Comparison of ENCODE assay signal across 8 cellular contexts in genomic region chr19:53511933-53512374, GRCh38. TPM values are rescaled to one million over a fixed set of nuclear protein-coding genes. Genes with fewer than 3 reads are reported as not detected.
DNase-seq lines count a peak whose midpoint lies in the region; ATAC-seq and TF ChIP-seq lines count a peak whose summit lies in the region.

No MANE protein-coding gene starts in this region.

- H3K9me3 ChIP-seq in NT2/D1 (ENCODE audit: insufficient read depth, low read length): no peaks in the 10 kb centered on the region

- H3K4me1 ChIP-seq in NT2/D1 (ENCODE audit: insufficient read depth, insufficient read length) (no peaks in the 10 kb centered on the region), foreskin keratinocyte (no peaks in the 10 kb centered on the region)

- no peak overlapping the region for H3K27ac Mint-ChIP-seq in activated T-helper 17 cell treated with anti-CD3 and anti-CD28 coated beads, Interleukin-2, amount 50 U/mL, for 72 hours
- no peak overlapping the region for H3K27ac Mint-ChIP-seq in osteocyte (ENCODE audit: unreplicated experiment)

- H3K4me3 Mint-ChIP-seq in activated T-helper 17 cell treated with anti-CD3 and anti-CD28 coated beads, Interleukin-2, amount 50 U/mL, for 72 hours: no peak overlapping the region
- H3K4me3 Mint-ChIP-seq in osteocyte (ENCODE audit: unreplicated experiment): no peak overlapping the region

- H3K9me3 Mint-ChIP-seq in activated T-helper 17 cell treated with anti-CD3 and anti-CD28 coated beads, Interleukin-2, amount 50 U/mL, for 72 hours: no peaks in the 10 kb centered on the region
- H3K9me3 Mint-ChIP-seq in osteocyte (ENCODE audit: unreplicated experiment): peaks cover 15% of the 10 kb centered on the region

- TF ChIP-seq CTCF in foreskin keratinocyte (conservative IDR thresholded peaks at IDR 0.05) (peak; percentile 47), osteocyte (IDR thresholded peaks at IDR 0.05) (peak; percentile 33)

- H3K36me3 Mint-ChIP-seq in activated T-helper 17 cell treated with anti-CD3 and anti-CD28 coated beads, Interleukin-2, amount 50 U/mL, for 72 hours (ENCODE audit: low read depth): no peaks in the 10 kb centered on the region
- H3K36me3 Mint-ChIP-seq in osteocyte (ENCODE audit: unreplicated experiment): no peaks in the 10 kb centered on the region

- H3K9ac ChIP-seq in NT2/D1 (ENCODE audit: insufficient read length, low read depth): no peak overlapping the region

- peak; percentile 78 for ATAC-seq in activated T-helper 17 cell treated with anti-CD3 and anti-CD28 coated beads, Interleukin-2, amount 50 U/mL, for 72 hours (replicated peaks)
- ATAC-seq in foreskin keratinocyte: peak; percentile 25
- no peak for ATAC-seq in GM19467 (IDR thresholded peaks at IDR 0.05; ENCODE audit: unreplicated experiment)
- ATAC-seq in HG02642 (IDR thresholded peaks at IDR 0.05; ENCODE audit: poor library complexity, unreplicated experiment): no peak

- DNase-seq in NCI-H1436 (lab: John Stamatoyannopoulos, UW): peak; percentile 18
- DNase-seq in NCI-H1436 treated with DMSO at 0.1 percent for 48 hours (lab: John Stamatoyannopoulos, UW): no peak
- peak; percentile 63 for DNase-seq in NT2/D1 (ENCODE audit: low read depth, low spot score)
- peak; percentile 20 to 52 for DNase-seq in foreskin keratinocyte
- no peak for DNase-seq in osteocyte (ENCODE audit: extremely low spot score, unreplicated experiment)

- no peaks in the 10 kb centered on the region for H3K4me1 Mint-ChIP-seq in activated T-helper 17 cell treated with anti-CD3 and anti-CD28 coated beads, Interleukin-2, amount 50 U/mL, for 72 hours
- no peaks in the 10 kb centered on the region for H3K4me1 Mint-ChIP-seq in osteocyte (ENCODE audit: unreplicated experiment)

- H3K36me3 ChIP-seq in NT2/D1 (ENCODE audit: insufficient read depth, insufficient read length, low read length): no peaks in the 10 kb centered on the region

- no peaks in the 10 kb centered on the region for H3K27me3 Mint-ChIP-seq in activated T-helper 17 cell treated with anti-CD3 and anti-CD28 coated beads, Interleukin-2, amount 50 U/mL, for 72 hours
- no peaks in the 10 kb centered on the region for H3K27me3 Mint-ChIP-seq in osteocyte (ENCODE audit: unreplicated experiment)

- no peak overlapping the region for H3K4me3 ChIP-seq in NT2/D1 (ENCODE audit: insufficient read length, low read depth)

- H3K27me3 ChIP-seq in NT2/D1 (ENCODE audit: insufficient read depth, insufficient read length): no peaks in the 10 kb centered on the region
- H3K27me3 ChIP-seq in foreskin keratinocyte: no peaks in the 10 kb centered on the region

- no peak overlapping the region for H3K27ac ChIP-seq in foreskin keratinocyte

RNA-seq across cellular contexts. Expression of gene ZNF331, which starts 26.0 kb away (rescaled TPM):
- total RNA-seq in activated T-helper 17 cell treated with anti-CD3 and anti-CD28 coated beads, Interleukin-2, amount 50 U/mL, for 72 hours: 10 to 100 TPM; 24.9 to 65.2 TPM
- 6.1 and 8.6 TPM in 2 replicates for total RNA-seq in foreskin keratinocyte
- 2.3 and 2.6 TPM in 2 replicates for polyA plus RNA-seq in foreskin keratinocyte
- 7.4 and 8.0 TPM in 2 replicates for total RNA-seq in osteocyte

RNA-seq across cellular contexts. Expression of gene ZNF813, which starts 44.4 kb away (rescaled TPM):
- total RNA-seq in activated T-helper 17 cell treated with anti-CD3 and anti-CD28 coated beads, Interleukin-2, amount 50 U/mL, for 72 hours: 1 to 10 TPM; 3.4 to 8.4 TPM
- total RNA-seq in foreskin keratinocyte (3.4 and 4.1 TPM in 2 replicates), osteocyte (4.4 and 4.5 TPM in 2 replicates)
- polyA plus RNA-seq in foreskin keratinocyte: 0.96 and 1.0 TPM in 2 replicates

Comparison
In these comparisons a context has a peak if more than half of its experiments do, and no peak if none do; other contexts are left out.
1. DNase-seq: peak in NCI-H1436 (single experiment), NT2/D1 (single experiment) and foreskin keratinocyte (2 of 2); none in NCI-H1436 treated with DMSO at 0.1 percent for 48 hours (single experiment) and osteocyte (single experiment).
2. ATAC-seq: peak in activated T-helper 17 cell treated with anti-CD3 and anti-CD28 coated beads, Interleukin-2, amount 50 U/mL, for 72 hours (single experiment) and foreskin keratinocyte (single experiment); none in GM19467 (single experiment) and HG02642 (single experiment).